Comparison of ENCODE assay signal across 16 cellular contexts in the genomic region with DNA sequence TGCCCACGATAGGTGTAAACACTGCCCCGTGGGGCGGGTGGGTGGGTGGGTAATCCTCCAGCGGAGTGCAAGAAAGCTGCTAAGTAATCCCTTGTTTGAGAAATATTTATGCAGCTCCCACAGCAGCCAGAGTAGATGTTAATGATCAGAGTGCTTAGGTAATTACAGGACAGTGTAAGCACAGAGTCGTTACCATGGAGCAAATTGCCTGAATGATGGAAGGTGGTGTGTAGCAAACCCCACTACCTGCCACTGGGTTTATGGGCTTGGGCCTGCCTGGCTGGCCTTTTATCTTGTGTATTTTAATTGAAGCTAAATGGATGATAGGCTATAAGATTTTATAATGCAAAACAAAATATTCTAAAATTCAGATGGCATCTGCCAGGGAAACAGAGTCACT.
DNase-seq lines count a peak whose midpoint lies in the region; ATAC-seq and TF ChIP-seq lines count a peak whose summit lies in the region.
"Had no signal": no experiment of that assay in that cellular context is flagged by ENCODE, and none has a peak within 500 bp of the region (broad histone marks: within the 10 kb centered on the region; RNA-seq: fewer than 3 reads in every experiment).

No MANE protein-coding gene starts in this region.

- H3K4me2 ChIP-seq in Loucy (ENCODE audit: low read depth, low read length, poor library complexity, severe bottlenecking) (peak overlapping the region; percentile 57), neuronal stem cell (ENCODE audit: insufficient read depth, low read length, poor library complexity, severe bottlenecking) (no peak overlapping the region)
- H3K4me2 ChIP-seq: SK-N-SH had no signal

- H3K27me3 ChIP-seq in Loucy (ENCODE audit: insufficient read depth, low read length, poor library complexity, severe bottlenecking) = no peaks in the 10 kb centered on the region
- H3K27me3 ChIP-seq in neuronal stem cell (ENCODE audit: control insufficient read depth in 3 of 3, insufficient read depth in 3 of 3, low read depth in 1 of 3, low read length in 3 of 3) = peaks cover 0 to 3% (median 0%) of the 10 kb centered on the region in 3 experiments
- no peaks in the 10 kb centered on the region for H3K27me3 ChIP-seq in foreskin keratinocyte

- no peak overlapping the region for H4K91ac ChIP-seq in neuronal stem cell (ENCODE audit: low read depth, low read length, poor library complexity)

- no peak overlapping the region for H3K4ac ChIP-seq in neuronal stem cell (ENCODE audit: low read length)

- H2BK120ac ChIP-seq in neuronal stem cell (ENCODE audit: low read depth, low read length) = no peak overlapping the region

- no peaks in the 10 kb centered on the region for H3K79me2 ChIP-seq in Loucy (ENCODE audit: insufficient read depth, low read length)

- no peak overlapping the region for H3K14ac ChIP-seq in neuronal stem cell (ENCODE audit: low read length)

- no peaks in the 10 kb centered on the region for H3K9me2 ChIP-seq in Loucy (replicated peaks; ENCODE audit: low read depth, low read length)
- H3K9me2 ChIP-seq: SK-N-SH had no signal

- H3K4me3 ChIP-seq in Loucy (ENCODE audit: low read length, poor library complexity, severe bottlenecking) (no peak overlapping the region), retinal pigment epithelial cell (ENCODE audit: low read length) (no peak overlapping the region), neuronal stem cell (ENCODE audit: low read length in 2 of 2) (no peak overlapping the region)
- H3K4me3 ChIP-seq: HAP-1 had no signal

- H3K9me3 ChIP-seq in Loucy (ENCODE audit: insufficient read depth, low read depth, low read length) = no peaks in the 10 kb centered on the region
- peaks cover 0 to 10% of the 10 kb centered on the region in 2 donors for H3K9me3 ChIP-seq in neuronal stem cell (replicated peaks in 1 of 2; ENCODE audit: control insufficient read depth in 2 of 2, insufficient read depth in 1 of 2, low read depth in 1 of 2, low read length in 2 of 2)
- H3K9me3 ChIP-seq: SK-N-SH had no signal

- H3K9ac ChIP-seq in Loucy (ENCODE audit: low read depth, low read length, poor library complexity, severe bottlenecking) (peak overlapping the region; percentile 46), neuronal stem cell (ENCODE audit: low read depth, low read length, poor library complexity) (no peak overlapping the region)
- H3K9ac ChIP-seq: SK-N-SH had no signal

- H4K8ac ChIP-seq in neuronal stem cell (ENCODE audit: low read depth, low read length) = no peak overlapping the region

- H2BK15ac ChIP-seq in neuronal stem cell (ENCODE audit: low read length) = no peak overlapping the region

- H3K79me1 ChIP-seq in neuronal stem cell (ENCODE audit: low read depth, low read length) = peaks cover 5% of the 10 kb centered on the region

- H2AFZ ChIP-seq in Loucy (ENCODE audit: low read length) (no peak overlapping the region), neuronal stem cell (ENCODE audit: low read length) (no peak overlapping the region)

- no peak overlapping the region for H3K18ac ChIP-seq in neuronal stem cell (ENCODE audit: low read length)

- no CpG with 5 or more reads among the region's 5 CpGs for WGBS in neuronal stem cell (ENCODE audit: extremely low coverage in 2 of 2, insufficient read length in 2 of 2, insufficient replicate concordance in 1 of 2), 2 donors

- no peak for TF ChIP-seq CTCF in Loucy (conservative IDR thresholded peaks at IDR 0.05; ENCODE audit: low read length)
- TF ChIP-seq CTCF in retinal pigment epithelial cell (conservative IDR thresholded peaks at IDR 0.05; ENCODE audit: low read depth, low read length) = no peak
- no peak for TF ChIP-seq CTCF in foreskin keratinocyte (conservative IDR thresholded peaks at IDR 0.05)

- H2BK12ac ChIP-seq in neuronal stem cell (ENCODE audit: low read length) = no peak overlapping the region

- DNase-seq in NCI-H1417 (lab: John Stamatoyannopoulos, UW) (peak in 2 of 3 experiments; percentile 33 to 81), NCI-H748 (lab: John Stamatoyannopoulos, UW; ENCODE audit: unreplicated experiment) (peak; percentile 77), retinal pigment epithelial cell (ENCODE audit: low read depth) (peak; percentile 11), neuronal stem cell (ENCODE audit: low spot score) (no peak), foreskin keratinocyte (no peak)
- DNase-seq: Kasumi-1, MM.1S, NCI-H2081, NCI-H345, NCI-H524 treated with DMSO at 0.1 percent for 48 hours, SHP77, SK-N-SH had no signal

- H2BK5ac ChIP-seq in neuronal stem cell (ENCODE audit: low read length) = no peak overlapping the region

- H3F3A ChIP-seq in Loucy (ENCODE audit: low read depth) = no peaks in the 10 kb centered on the region

- H3K4me1 ChIP-seq in Loucy (ENCODE audit: insufficient read depth, low read length, poor library complexity, severe bottlenecking) = peaks cover 17% of the 10 kb centered on the region
- peaks cover 0 to 1% of the 10 kb centered on the region in 2 donors for H3K4me1 ChIP-seq in neuronal stem cell (ENCODE audit: control insufficient read depth in 2 of 2, insufficient read depth in 1 of 2, low read depth in 1 of 2, low read length in 2 of 2)
- no peaks in the 10 kb centered on the region for H3K4me1 ChIP-seq in foreskin keratinocyte
- H3K4me1 ChIP-seq: HAP-1 had no signal

- no peak overlapping the region for H2AK5ac ChIP-seq in neuronal stem cell (ENCODE audit: low read depth, low read length)

- no peak overlapping the region for H3K23ac ChIP-seq in neuronal stem cell (ENCODE audit: low read depth, low read length, poor library complexity)

- H3K27ac ChIP-seq in neuronal stem cell (replicated peaks; ENCODE audit: low read length) = no peak overlapping the region
- H3K27ac ChIP-seq in foreskin keratinocyte = no peak overlapping the region
- H3K27ac ChIP-seq: C4-2B had no signal

- H4K20me1 ChIP-seq in Loucy (ENCODE audit: insufficient read depth, low read length, poor library complexity, severe bottlenecking) = no peaks in the 10 kb centered on the region

- H3K36me3 ChIP-seq in Loucy (ENCODE audit: insufficient read depth, low read length) (peaks cover 14% of the 10 kb centered on the region; the same call in 1 of the 2 replicates), neuronal stem cell (replicated peaks in 1 of 2; ENCODE audit: control insufficient read depth in 2 of 2, insufficient read depth in 2 of 2, low read length in 2 of 2) (peaks cover 0 to 10% of the 10 kb centered on the region in 2 donors)
- H3K36me3 ChIP-seq: HAP-1 had no signal

- ATAC-seq in HG03521 (IDR thresholded peaks at IDR 0.05; ENCODE audit: unreplicated experiment) (no peak), foreskin keratinocyte (no peak)

Comparison
In these comparisons a context has a peak if more than half of its experiments do, and no peak if none do; other contexts are left out.
1. DNase-seq: peak in NCI-H1417 (2 of 3), NCI-H748 (single experiment) and retinal pigment epithelial cell (single experiment); none in neuronal stem cell (single experiment) and foreskin keratinocyte (0 of 2).